15 cellular contexts compared by ENCODE assay signal in the genomic region with DNA sequence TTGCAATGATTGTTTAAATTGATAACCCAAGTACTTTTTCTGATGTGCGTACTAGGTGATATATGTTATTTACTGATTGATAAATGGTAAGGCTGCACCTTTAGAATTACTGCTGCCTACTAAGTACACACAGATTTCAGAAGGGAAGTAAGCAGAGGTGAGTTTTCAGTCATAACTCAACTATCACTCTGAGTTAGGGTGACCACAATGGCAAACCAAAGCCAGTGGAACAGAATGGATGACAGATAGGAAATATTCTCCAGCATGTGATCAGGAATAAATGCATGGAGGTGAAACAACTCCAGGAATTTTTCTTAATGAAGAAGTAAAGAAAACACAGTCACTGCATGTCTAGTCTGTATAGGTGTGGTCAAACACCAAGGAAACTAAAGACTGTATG. TPM values are rescaled to one million over a fixed set of nuclear protein-coding genes. Genes with fewer than 3 reads are reported as not detected.
A peak's percentile ranks its signal among the peaks of the same experiment; 100 is the strongest.
DNase-seq lines count a peak whose midpoint lies in the region; ATAC-seq and TF ChIP-seq lines count a peak whose summit lies in the region.
"Had no signal": no experiment of that assay in that cellular context is flagged by ENCODE, and none has a peak within 500 bp of the region (broad histone marks: within the 10 kb centered on the region; RNA-seq: fewer than 3 reads in every experiment).

No MANE protein-coding gene starts in this region.

- H3K27ac Mint-ChIP-seq in osteocyte (ENCODE audit: unreplicated experiment): no peak overlapping the region
- H3K27ac Mint-ChIP-seq: activated naive CD4-positive, alpha-beta T cell treated with anti-CD3 and anti-CD28 coated beads, Interleukin-2, amount 10 ng/mL, durations not matched to agents 7 days and 5 days; effector memory CD8-positive, alpha-beta T cell had no signal

- H3K9me3 Mint-ChIP-seq in osteocyte (ENCODE audit: unreplicated experiment): no peaks in the 10 kb centered on the region

- no peaks in the 10 kb centered on the region for H3K27me3 Mint-ChIP-seq in osteocyte (ENCODE audit: unreplicated experiment)

- TF ChIP-seq CTCF in osteocyte (IDR thresholded peaks at IDR 0.05): no peak

- peaks cover 13% of the 10 kb centered on the region for H3K4me1 Mint-ChIP-seq in osteocyte (ENCODE audit: unreplicated experiment)

- ATAC-seq in GM18517 (IDR thresholded peaks at IDR 0.05; ENCODE audit: unreplicated experiment) (peak; percentile 75), GM19452 (IDR thresholded peaks at IDR 0.05; ENCODE audit: unreplicated experiment) (peak; percentile 74), HG02938 (IDR thresholded peaks at IDR 0.05; ENCODE audit: unreplicated experiment) (peak; percentile 76), HG03565 (IDR thresholded peaks at IDR 0.05; ENCODE audit: unreplicated experiment) (peak; percentile 75)
- ATAC-seq: effector memory CD8-positive, alpha-beta T cell had no signal

- no peak for DNase-seq in osteocyte (ENCODE audit: extremely low spot score, unreplicated experiment)
- DNase-seq in activated CD8-positive, alpha-beta memory T cell treated with anti-CD3 and anti-CD28 coated beads, Interleukin-2, amount 50 U/mL, for 48 hours: no peak
- no peak for DNase-seq in NCI-H2196 treated with DMSO at 0.1 percent for 48 hours (lab: John Stamatoyannopoulos, UW; ENCODE audit: unreplicated experiment)
- DNase-seq in NOMO-1 (lab: John Stamatoyannopoulos, UW; ENCODE audit: unreplicated experiment in 2 of 2): no peak
- DNase-seq: activated naive CD4-positive, alpha-beta T cell treated with anti-CD3 and anti-CD28 coated beads, Interleukin-2, amount 10 ng/mL, durations not matched to agents 7 days and 5 days; DMS153; effector memory CD8-positive, alpha-beta T cell; stimulated activated CD4-positive, alpha-beta T cell treated with anti-CD3 and anti-CD28 coated beads, Interleukin-2, amount 100 ng/mL, for 24 hours; stimulated activated CD8-positive, alpha-beta memory T cell treated with anti-CD3 and anti-CD28 coated beads, Interleukin-4, amount 100 ng/mL, for 48 hours; upper lobe of left lung had no signal

- H3K36me3 Mint-ChIP-seq in osteocyte (ENCODE audit: unreplicated experiment): no peaks in the 10 kb centered on the region
- H3K36me3 Mint-ChIP-seq: activated naive CD4-positive, alpha-beta T cell treated with anti-CD3 and anti-CD28 coated beads, Interleukin-2, amount 10 ng/mL, durations not matched to agents 7 days and 5 days had no signal

- no peak overlapping the region for H3K4me3 Mint-ChIP-seq in osteocyte (ENCODE audit: unreplicated experiment)
- H3K4me3 Mint-ChIP-seq: activated naive CD4-positive, alpha-beta T cell treated with anti-CD3 and anti-CD28 coated beads, Interleukin-2, amount 10 ng/mL, durations not matched to agents 7 days and 5 days; effector memory CD8-positive, alpha-beta T cell had no signal

RNA-seq across cellular contexts. Expression of a gene that starts 7.5 kb away (rescaled TPM):
- 0.34 and 0.51 TPM in 2 replicates for total RNA-seq in osteocyte
- total RNA-seq: SK-MEL-5 had no signal
